16 cellular contexts compared by ENCODE assay signal in the genomic region with DNA sequence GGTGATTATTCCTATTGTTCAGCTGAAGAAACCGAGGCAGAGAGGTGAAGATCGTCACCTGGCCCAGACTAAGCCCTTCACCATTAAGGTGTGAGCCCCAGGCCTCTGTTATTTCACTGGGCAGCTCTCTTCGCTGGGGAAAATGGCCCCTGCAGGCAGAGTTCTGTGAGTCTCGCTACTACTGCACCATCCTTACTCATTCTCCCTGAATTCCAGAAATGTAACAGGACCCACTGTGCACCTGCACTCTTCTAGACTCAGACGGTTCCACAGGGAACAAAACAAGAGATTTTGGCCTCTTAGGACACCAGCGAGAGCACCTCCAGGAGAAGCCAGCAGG.
DNase-seq lines count a peak whose midpoint lies in the region; ATAC-seq, FAIRE-seq and TF ChIP-seq lines count a peak whose summit lies in the region.
"Had no signal": no experiment of that assay in that cellular context is flagged by ENCODE, and none has a peak within 500 bp of the region (broad histone marks: within the 10 kb centered on the region; RNA-seq: fewer than 3 reads in every experiment).

No MANE protein-coding gene starts in this region.

- no peak for TF ChIP-seq POLR2A in endothelial cell of umbilical vein (IDR thresholded peaks at IDR 0.05; ENCODE audit: low read depth, low read length)

- peaks cover 6% of the 10 kb centered on the region for H3F3A ChIP-seq in smooth muscle cell (ENCODE audit: low read depth)

- DNase-seq in endothelial cell of umbilical vein (ENCODE audit: low read depth, low spot score) (no peak), smooth muscle cell (lab: John Stamatoyannopoulos, UW; ENCODE audit: unreplicated experiment) (no peak), midbrain (lab: John Stamatoyannopoulos, UW) (no peak), NCI-H2081 (lab: John Stamatoyannopoulos, UW) (no peak), cerebellar nuclear complex (lab: John Stamatoyannopoulos, UW) (no peak)
- DNase-seq: DND-41, KBM-7, NCI-H1105 treated with DMSO at 0.1 percent for 48 hours, NCI-H1694 treated with DMSO at 0.1 percent for 48 hours, NCI-H226, NCI-H524, SHP77 treated with DMSO at 0.1 percent for 48 hours, SK-N-SH had no signal

- no peak for TF ChIP-seq CTCF in endothelial cell of umbilical vein (IDR thresholded peaks at IDR 0.05; ENCODE audit: extremely low read depth in 1 of 2, insufficient read depth in 1 of 2, low read depth in 1 of 2, low read length in 2 of 2)
- TF ChIP-seq CTCF in nephron (IDR thresholded peaks at IDR 0.05; ENCODE audit: unreplicated experiment in 3 of 3), result no peak
- no peak for TF ChIP-seq CTCF in smooth muscle cell (IDR thresholded peaks at IDR 0.05; ENCODE audit: borderline replicate concordance, insufficient read depth, poor library complexity, severe bottlenecking)

- FAIRE-seq in endothelial cell of umbilical vein (lab: Jason Lieb, UNC), result no peak

- H3K79me2 ChIP-seq in endothelial cell of umbilical vein (ENCODE audit: control insufficient read depth, insufficient read depth, low read length) (no peaks in the 10 kb centered on the region), smooth muscle cell (ENCODE audit: low read depth) (no peaks in the 10 kb centered on the region)

- no peak for ATAC-seq in GM19351 (IDR thresholded peaks at IDR 0.05; ENCODE audit: unreplicated experiment)

- H3K4me3 ChIP-seq in HUES6 (ENCODE audit: low read depth, low read length) (peak overlapping the region; percentile 9; the same call in 1 of the 2 replicates), endothelial cell of umbilical vein (replicated peaks in 1 of 3; ENCODE audit: insufficient read depth in 1 of 3, low read depth in 1 of 3, low read length in 3 of 3) (no peak overlapping the region), smooth muscle cell (no peak overlapping the region)

- peaks cover 14% of the 10 kb centered on the region for H3K4me1 Mint-ChIP-seq in nephron

- intact Hi-C loops in endothelial cell of umbilical vein (cut with micrococcal nuclease), result no loop called here

- H3K9ac ChIP-seq in HUES6 (ENCODE audit: low read length) (no peak overlapping the region), endothelial cell of umbilical vein (replicated peaks; ENCODE audit: extremely low read depth, insufficient read depth, low read length) (no peak overlapping the region), smooth muscle cell (ENCODE audit: low read depth) (no peak overlapping the region)
- H3K9ac ChIP-seq: SK-N-SH had no signal

- BruUV-seq in endothelial cell of umbilical vein (replicated peaks; lab: Mats Ljungman, UMichigan), result no TSS peak

- WGBS in smooth muscle cell (ENCODE audit: low lambda C conversion rate), result 32% methylated on average over 6 of the region's 6 CpGs

- CTCF ChIA-PET in endothelial cell of umbilical vein (lab: Charles Lee), result no interaction called here

- H3K4me3 Mint-ChIP-seq in nephron, result peak overlapping the region in 2 of 3 experiments; percentile 9 to 46

- H3K27me3 Mint-ChIP-seq in nephron (ENCODE audit: low read depth), result peaks cover 95% of the 10 kb centered on the region

- no peaks in the 10 kb centered on the region for H3K36me3 Mint-ChIP-seq in nephron (ENCODE audit: low read depth)

- peaks cover 6% of the 10 kb centered on the region for H3K9me3 Mint-ChIP-seq in nephron

- H3K27me3 ChIP-seq in HUES6 (ENCODE audit: control insufficient read depth, insufficient read depth, low read length), result peaks cover 85% of the 10 kb centered on the region
- peaks cover 13 to 17% of the 10 kb centered on the region in 2 experiments for H3K27me3 ChIP-seq in endothelial cell of umbilical vein (ENCODE audit: control insufficient read depth in 2 of 2, insufficient read depth in 2 of 2, low read length in 2 of 2)
- H3K27me3 ChIP-seq in smooth muscle cell (ENCODE audit: low read depth), result peaks cover 35% of the 10 kb centered on the region

- no peaks in the 10 kb centered on the region for H3K9me3 ChIP-seq in HUES6 (ENCODE audit: control insufficient read depth, insufficient read depth, low read depth, low read length)
- no peaks in the 10 kb centered on the region for H3K9me3 ChIP-seq in endothelial cell of umbilical vein (replicated peaks; ENCODE audit: control insufficient read depth, insufficient read depth, low read length)
- H3K9me3 ChIP-seq in smooth muscle cell (replicated peaks; ENCODE audit: low read depth), result no peaks in the 10 kb centered on the region
- H3K9me3 ChIP-seq: SK-N-SH had no signal

- H3K4me2 ChIP-seq in endothelial cell of umbilical vein (ENCODE audit: insufficient read depth, low read length) (no peak overlapping the region), smooth muscle cell (peak overlapping the region; percentile 84)
- H3K4me2 ChIP-seq: SK-N-SH had no signal

- H2AFZ ChIP-seq in endothelial cell of umbilical vein (ENCODE audit: low read depth, low read length) (no peak overlapping the region), smooth muscle cell (ENCODE audit: low read depth) (no peak overlapping the region)

- H3K27ac Mint-ChIP-seq in nephron, result no peak overlapping the region

- dilution Hi-C loops in endothelial cell of umbilical vein (cut with MboI; ENCODE audit: extremely low pct_ligation_motif_present, low sequenced_read_pairs), result no loop called here

- POLR2A ChIA-PET in endothelial cell of umbilical vein (lab: Charles Lee), result no interaction called here

- H4K20me1 ChIP-seq in endothelial cell of umbilical vein (replicated peaks; ENCODE audit: control insufficient read depth, extremely low read depth, insufficient read depth, low read length) (no peaks in the 10 kb centered on the region), smooth muscle cell (ENCODE audit: low read depth) (no peaks in the 10 kb centered on the region)

- H3K36me3 ChIP-seq in HUES6 (ENCODE audit: control insufficient read depth, insufficient read depth, low read length) (no peaks in the 10 kb centered on the region), endothelial cell of umbilical vein (ENCODE audit: control insufficient read depth in 2 of 2, extremely low read depth in 1 of 2, insufficient read depth in 2 of 2, low read length in 2 of 2) (no peaks in the 10 kb centered on the region), smooth muscle cell (ENCODE audit: low read depth) (no peaks in the 10 kb centered on the region)

- H3K27ac ChIP-seq in HUES6 (ENCODE audit: low read depth, low read length) (no peak overlapping the region), endothelial cell of umbilical vein (ENCODE audit: insufficient read depth, low read depth, low read length) (no peak overlapping the region), smooth muscle cell (ENCODE audit: low read depth) (no peak overlapping the region)

- H3K4me1 ChIP-seq in HUES6 (ENCODE audit: control insufficient read depth, insufficient read depth, low read length) (peaks cover 22% of the 10 kb centered on the region), endothelial cell of umbilical vein (ENCODE audit: control insufficient read depth, extremely low read depth, insufficient read depth, low read length) (peaks cover 18% of the 10 kb centered on the region), smooth muscle cell (ENCODE audit: low read depth) (peaks cover 9% of the 10 kb centered on the region)

- no peaks in the 10 kb centered on the region for H3K9me1 ChIP-seq in endothelial cell of umbilical vein (replicated peaks; ENCODE audit: control insufficient read depth, extremely low read depth, insufficient read depth, low read length)

TF ChIP-seq in endothelial cell of umbilical vein, 7 proteins besides CTCF, POLR2A, EP300 and RAD21:
- no peak for TF ChIP-seq MYC (IDR thresholded peaks at IDR 0.05; ENCODE audit: low read depth, low read length)
- TF ChIP-seq EZH2 (IDR thresholded peaks at IDR 0.05; ENCODE audit: borderline replicate concordance, low read depth, low read length, severe bottlenecking), result peak; percentile 7
TF ChIP-seq in endothelial cell of umbilical vein: peak in this region for 1.
